Comparison of ENCODE assay signal across 11 cellular contexts in genomic region chr15:88649753-88650551, GRCh38. TPM values are rescaled to one million over a fixed set of nuclear protein-coding genes. Genes with fewer than 3 reads are reported as not detected.
A peak's percentile ranks its signal among the peaks of the same experiment; 100 is the strongest.
DNase-seq lines count a peak whose midpoint lies in the region; ATAC-seq and TF ChIP-seq lines count a peak whose summit lies in the region.
"Had no signal": no experiment of that assay in that cellular context is flagged by ENCODE, and none has a peak within 500 bp of the region (broad histone marks: within the 10 kb centered on the region; RNA-seq: fewer than 3 reads in every experiment).

No MANE protein-coding gene starts in this region.

- peak overlapping the region; percentile 97 for H3K27ac ChIP-seq in layer of hippocampus (ENCODE audit: low read depth, low read length)
- H3K27ac ChIP-seq in WERI-Rb-1 = no peak overlapping the region
- H3K27ac ChIP-seq: 22Rv1 had no signal

- no peaks in the 10 kb centered on the region for H3K36me3 ChIP-seq in WERI-Rb-1

- no peak for ATAC-seq in stimulated activated naive CD8-positive, alpha-beta T cell treated with anti-CD3 and anti-CD28 coated beads, Interleukin-15, Interleukin-2, amounts not matched to agents 100 U/mL and 50 U/mL, for 24 hours

- H3K9me3 ChIP-seq in WERI-Rb-1 (ENCODE audit: severe bottlenecking) = no peaks in the 10 kb centered on the region

- peaks cover 40% of the 10 kb centered on the region for H3K36me3 Mint-ChIP-seq in T-helper 1 cell treated with Interleukin-12 subunit alpha and Interleukin-12 subunit beta and Interleukin-4 antibody, amounts not matched to agents 30 μg/mL and 1 μg/mL, for 36 hours (ENCODE audit: low read depth)
- H3K36me3 Mint-ChIP-seq in activated T-helper 1 cell treated with anti-CD3 and anti-CD28 coated beads, Interleukin-12 subunit alpha, Interleukin-12 subunit beta, Interleukin-2, Interleukin-4 antibody, amounts not matched to agents 30 ng/mL and 10 ng/mL and 1 ng/mL, durations not matched to agents 14 hours and 24 hours and 36 hours (ENCODE audit: low read depth) = peaks cover 40% of the 10 kb centered on the region

- intact Hi-C loops in activated T-helper 1 cell treated with anti-CD3 and anti-CD28 coated beads, Interleukin-12 subunit alpha, Interleukin-12 subunit beta, Interleukin-2, Interleukin-4 antibody, amounts not matched to agents 30 ng/mL and 10 ng/mL and 1 ng/mL, durations not matched to agents 14 hours and 24 hours and 36 hours (cut with micrococcal nuclease) = no loop called here

- TF ChIP-seq CTCF in GM20000 (IDR thresholded peaks at IDR 0.05; ENCODE audit: extremely low read depth, missing control alignments) (no peak), WERI-Rb-1 (IDR thresholded peaks at IDR 0.05; ENCODE audit: low read depth, low read length) (no peak)

- no peak overlapping the region for H3K4me3 ChIP-seq in WERI-Rb-1 (ENCODE audit: low read depth, low read length)

- no peak for DNase-seq in T-helper 1 cell
- no peak for DNase-seq in activated T-helper 1 cell treated with anti-CD3 and anti-CD28 coated beads, Interleukin-12 subunit alpha, Interleukin-12 subunit beta, Interleukin-2, Interleukin-4 antibody, amounts not matched to agents 30 ng/mL and 10 ng/mL and 1 ng/mL, durations not matched to agents 14 hours and 24 hours and 36 hours (ENCODE audit: low spot score)
- peak; percentile 4 for DNase-seq in stimulated activated naive CD8-positive, alpha-beta T cell treated with anti-CD3 and anti-CD28 coated beads, Interleukin-15, Interleukin-2, amounts not matched to agents 100 U/mL and 50 U/mL, for 24 hours
- DNase-seq in GM20000 (ENCODE audit: low spot score) = no peak
- DNase-seq in AG08395 (ENCODE audit: low spot score) = no peak
- DNase-seq in WERI-Rb-1 = no peak
- DNase-seq: NCI-H1105, RPMI8226 had no signal

- peak overlapping the region; percentile 78 for H3K27ac Mint-ChIP-seq in T-helper 1 cell treated with Interleukin-12 subunit alpha and Interleukin-12 subunit beta and Interleukin-4 antibody, amounts not matched to agents 30 μg/mL and 1 μg/mL, for 36 hours
- peak overlapping the region; percentile 85 for H3K27ac Mint-ChIP-seq in activated T-helper 1 cell treated with anti-CD3 and anti-CD28 coated beads, Interleukin-12 subunit alpha, Interleukin-12 subunit beta, Interleukin-2, Interleukin-4 antibody, amounts not matched to agents 30 ng/mL and 10 ng/mL and 1 ng/mL, durations not matched to agents 14 hours and 24 hours and 36 hours

- no peaks in the 10 kb centered on the region for H3K27me3 Mint-ChIP-seq in T-helper 1 cell treated with Interleukin-12 subunit alpha and Interleukin-12 subunit beta and Interleukin-4 antibody, amounts not matched to agents 30 μg/mL and 1 μg/mL, for 36 hours (ENCODE audit: low read depth)
- H3K27me3 Mint-ChIP-seq in activated T-helper 1 cell treated with anti-CD3 and anti-CD28 coated beads, Interleukin-12 subunit alpha, Interleukin-12 subunit beta, Interleukin-2, Interleukin-4 antibody, amounts not matched to agents 30 ng/mL and 10 ng/mL and 1 ng/mL, durations not matched to agents 14 hours and 24 hours and 36 hours (ENCODE audit: insufficient read depth) = no peaks in the 10 kb centered on the region

- no peaks in the 10 kb centered on the region for H3K9me3 Mint-ChIP-seq in T-helper 1 cell treated with Interleukin-12 subunit alpha and Interleukin-12 subunit beta and Interleukin-4 antibody, amounts not matched to agents 30 μg/mL and 1 μg/mL, for 36 hours
- no peaks in the 10 kb centered on the region for H3K9me3 Mint-ChIP-seq in activated T-helper 1 cell treated with anti-CD3 and anti-CD28 coated beads, Interleukin-12 subunit alpha, Interleukin-12 subunit beta, Interleukin-2, Interleukin-4 antibody, amounts not matched to agents 30 ng/mL and 10 ng/mL and 1 ng/mL, durations not matched to agents 14 hours and 24 hours and 36 hours

- peaks cover 52% of the 10 kb centered on the region for H3K4me1 Mint-ChIP-seq in T-helper 1 cell treated with Interleukin-12 subunit alpha and Interleukin-12 subunit beta and Interleukin-4 antibody, amounts not matched to agents 30 μg/mL and 1 μg/mL, for 36 hours (ENCODE audit: low read depth)
- H3K4me1 Mint-ChIP-seq in activated T-helper 1 cell treated with anti-CD3 and anti-CD28 coated beads, Interleukin-12 subunit alpha, Interleukin-12 subunit beta, Interleukin-2, Interleukin-4 antibody, amounts not matched to agents 30 ng/mL and 10 ng/mL and 1 ng/mL, durations not matched to agents 14 hours and 24 hours and 36 hours (ENCODE audit: low read depth) = peaks cover 58% of the 10 kb centered on the region

- H3K27me3 ChIP-seq in layer of hippocampus (ENCODE audit: control insufficient read depth, insufficient read depth, low read length) = no peaks in the 10 kb centered on the region
- H3K27me3 ChIP-seq in WERI-Rb-1 (ENCODE audit: insufficient read depth, low read depth, severe bottlenecking) = no peaks in the 10 kb centered on the region

- peak overlapping the region; percentile 64 for H3K4me3 Mint-ChIP-seq in T-helper 1 cell treated with Interleukin-12 subunit alpha and Interleukin-12 subunit beta and Interleukin-4 antibody, amounts not matched to agents 30 μg/mL and 1 μg/mL, for 36 hours
- peak overlapping the region; percentile 78 for H3K4me3 Mint-ChIP-seq in activated T-helper 1 cell treated with anti-CD3 and anti-CD28 coated beads, Interleukin-12 subunit alpha, Interleukin-12 subunit beta, Interleukin-2, Interleukin-4 antibody, amounts not matched to agents 30 ng/mL and 10 ng/mL and 1 ng/mL, durations not matched to agents 14 hours and 24 hours and 36 hours

RNA-seq across cellular contexts. Expression of gene ISG20, which starts 11.1 kb away (rescaled TPM):
- total RNA-seq in activated T-helper 1 cell treated with anti-CD3 and anti-CD28 coated beads, Interleukin-12 subunit alpha, Interleukin-12 subunit beta, Interleukin-2, Interleukin-4 antibody, amounts not matched to agents 30 ng/mL and 10 ng/mL and 1 ng/mL, durations not matched to agents 14 hours and 24 hours and 36 hours = 31.2 and 34.9 TPM in 2 replicates

RNA-seq across cellular contexts. Expression of gene AEN, which starts 28.8 kb away (rescaled TPM):
- total RNA-seq in activated T-helper 1 cell treated with anti-CD3 and anti-CD28 coated beads, Interleukin-12 subunit alpha, Interleukin-12 subunit beta, Interleukin-2, Interleukin-4 antibody, amounts not matched to agents 30 ng/mL and 10 ng/mL and 1 ng/mL, durations not matched to agents 14 hours and 24 hours and 36 hours = 74.2 and 76.4 TPM in 2 replicates
